9 cellular contexts compared by ENCODE assay signal in the genomic region with DNA sequence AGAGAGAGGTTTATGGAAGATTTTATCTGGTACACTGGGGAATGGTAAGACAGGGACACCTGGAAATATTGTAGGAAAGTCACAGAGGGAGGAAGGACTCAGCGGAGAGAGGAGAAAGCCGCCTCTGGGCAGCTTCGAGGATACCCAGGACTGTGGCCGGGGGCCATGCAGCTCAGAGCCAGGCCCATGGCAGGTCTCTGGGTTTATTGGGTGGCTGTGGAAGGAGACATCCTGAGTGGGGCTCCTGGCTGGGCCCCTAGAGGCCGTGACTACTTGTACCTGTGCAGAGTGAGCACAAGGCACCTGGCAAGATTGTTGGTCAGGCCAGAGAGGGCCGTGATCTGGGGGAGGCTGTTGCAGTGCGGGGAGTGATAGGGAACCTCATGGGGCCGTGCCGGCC. TPM values are rescaled to one million over a fixed set of nuclear protein-coding genes. Genes with fewer than 3 reads are reported as not detected.
DNase-seq lines count a peak whose midpoint lies in the region; TF ChIP-seq lines count a peak whose summit lies in the region.
"Had no signal": no experiment of that assay in that cellular context is flagged by ENCODE, and none has a peak within 500 bp of the region (broad histone marks: within the 10 kb centered on the region; RNA-seq: fewer than 3 reads in every experiment).

No MANE protein-coding gene starts in this region.

- peaks cover 52% of the 10 kb centered on the region for H3K4me1 Mint-ChIP-seq in chondrocyte (ENCODE audit: low read depth)
- H3K4me1 Mint-ChIP-seq in nephron = peaks cover 59% of the 10 kb centered on the region

- H3K36me3 Mint-ChIP-seq in chondrocyte (ENCODE audit: low read depth) (no peaks in the 10 kb centered on the region), nephron (ENCODE audit: low read depth) (no peaks in the 10 kb centered on the region)

- H3K79me2 ChIP-seq in Loucy (ENCODE audit: insufficient read depth, low read length) = peaks cover 82% of the 10 kb centered on the region

- H3K9me3 Mint-ChIP-seq in chondrocyte (ENCODE audit: low read depth) (no peaks in the 10 kb centered on the region), nephron (no peaks in the 10 kb centered on the region)

- H3K4me2 ChIP-seq in BLaER1 treated with 17β-estradiol and CSF1 and Interleukin-3, amounts not matched to agents 10 nM and 100 nM = peak overlapping the region; percentile 94 to 99 (median 96)
- peak overlapping the region; percentile 95 for H3K4me2 ChIP-seq in Loucy (ENCODE audit: low read depth, low read length, poor library complexity, severe bottlenecking)

- H3K27me3 Mint-ChIP-seq in chondrocyte (ENCODE audit: low read depth) = no peaks in the 10 kb centered on the region
- H3K27me3 Mint-ChIP-seq in nephron (ENCODE audit: low read depth) = no peaks in the 10 kb centered on the region

- H3F3A ChIP-seq in Loucy (ENCODE audit: low read depth) = no peaks in the 10 kb centered on the region

- H3K27me3 ChIP-seq in BLaER1 treated with 17β-estradiol and CSF1 and Interleukin-3, amounts not matched to agents 10 nM and 100 nM = no peaks in the 10 kb centered on the region
- H3K27me3 ChIP-seq in Loucy (ENCODE audit: insufficient read depth, low read length, poor library complexity, severe bottlenecking) = peaks cover 6% of the 10 kb centered on the region

- peaks cover 32 to 71% (median 65%) of the 10 kb centered on the region in 11 experiments for H3K36me3 ChIP-seq in BLaER1 treated with 17β-estradiol and CSF1 and Interleukin-3, amounts not matched to agents 10 nM and 100 nM
- H3K36me3 ChIP-seq in Loucy (ENCODE audit: insufficient read depth, low read length) = peaks cover 19% of the 10 kb centered on the region; the same call in 1 of the 2 replicates

- peak overlapping the region in 9 of 11 experiments; percentile 16 to 100 (median 100); a peak in 15 of 22 replicates for H3K27ac ChIP-seq in BLaER1 treated with 17β-estradiol and CSF1 and Interleukin-3, amounts not matched to agents 10 nM and 100 nM

- peak overlapping the region in 4 of 10 experiments; percentile 98 to 100 (median 100); a peak in 5 of 20 replicates for H3K4me3 ChIP-seq in BLaER1 treated with 17β-estradiol and CSF1 and Interleukin-3, amounts not matched to agents 10 nM and 100 nM
- peak overlapping the region; percentile 97 for H3K4me3 ChIP-seq in Loucy (ENCODE audit: low read length, poor library complexity, severe bottlenecking)

- H3K27ac Mint-ChIP-seq in chondrocyte (ENCODE audit: unreplicated experiment) = peak overlapping the region; percentile 81
- H3K27ac Mint-ChIP-seq in nephron = peak overlapping the region; percentile 8 to 53 (median 38)

- H4K20me1 ChIP-seq in BLaER1 treated with 17β-estradiol and CSF1 and Interleukin-3, amounts not matched to agents 10 nM and 100 nM = peaks cover 74 to 78% (median 75%) of the 10 kb centered on the region in 11 experiments
- peaks cover 73% of the 10 kb centered on the region for H4K20me1 ChIP-seq in Loucy (ENCODE audit: insufficient read depth, low read length, poor library complexity, severe bottlenecking)

- no peak for DNase-seq in chondrocyte (ENCODE audit: low spot score)
- DNase-seq in effector CD4-positive, alpha-beta T cell = no peak
- no peak for DNase-seq in A172 (ENCODE audit: low spot score)
- no peak for DNase-seq in anterior cingulate cortex (lab: John Stamatoyannopoulos, UW)
- DNase-seq in iPS-NIHi7 (ENCODE audit: extremely low spot score) = no peak
- DNase-seq: left colon had no signal

- H3K4me1 ChIP-seq in BLaER1 treated with 17β-estradiol and CSF1 and Interleukin-3, amounts not matched to agents 10 nM and 100 nM = peaks cover 50 to 81% (median 70%) of the 10 kb centered on the region in 10 experiments
- peaks cover 37% of the 10 kb centered on the region for H3K4me1 ChIP-seq in Loucy (ENCODE audit: insufficient read depth, low read length, poor library complexity, severe bottlenecking)

- H3K4me3 Mint-ChIP-seq in chondrocyte (ENCODE audit: unreplicated experiment) = no peak overlapping the region
- peak overlapping the region; percentile 96 to 97 (median 97) for H3K4me3 Mint-ChIP-seq in nephron

- peak overlapping the region; percentile 100; a peak in 21 of 22 replicates for H3K9ac ChIP-seq in BLaER1 treated with 17β-estradiol and CSF1 and Interleukin-3, amounts not matched to agents 10 nM and 100 nM
- peak overlapping the region; percentile 99 for H3K9ac ChIP-seq in Loucy (ENCODE audit: low read depth, low read length, poor library complexity, severe bottlenecking)

- no peak for TF ChIP-seq CTCF in Loucy (conservative IDR thresholded peaks at IDR 0.05; ENCODE audit: low read length)
- no peak for TF ChIP-seq CTCF in chondrocyte (IDR thresholded peaks at IDR 0.05)
- no peak for TF ChIP-seq CTCF in nephron (IDR thresholded peaks at IDR 0.05; ENCODE audit: unreplicated experiment in 3 of 3)

- H3K9me3 ChIP-seq in BLaER1 treated with 17β-estradiol and CSF1 and Interleukin-3, amounts not matched to agents 10 nM and 100 nM (replicated peaks in 1 of 11) = no peaks in the 10 kb centered on the region
- H3K9me3 ChIP-seq in Loucy (ENCODE audit: insufficient read depth, low read depth, low read length) = no peaks in the 10 kb centered on the region

- H2AFZ ChIP-seq in Loucy (ENCODE audit: low read length) = no peak overlapping the region

- H3K9me2 ChIP-seq in Loucy (replicated peaks; ENCODE audit: low read depth, low read length) = no peaks in the 10 kb centered on the region

RNA-seq across cellular contexts. Expression of a gene that starts 3.4 kb away (rescaled TPM):
- 81.1 to 88.0 TPM (median 82.5 TPM) in 3 replicates for total RNA-seq in chondrocyte
- total RNA-seq in A172 (2014; rRNA removed; shearing (Covaris generic)) = 84.8 and 110 TPM in 2 replicates

RNA-seq across cellular contexts. Expression of a gene that starts 9.4 kb away (rescaled TPM):
- 30.1 to 34.3 TPM (median 32.5 TPM) in 3 replicates for total RNA-seq in chondrocyte
- total RNA-seq in A172 (2014; rRNA removed; shearing (Covaris generic)) = 101 and 117 TPM in 2 replicates

RNA-seq across cellular contexts. Expression of a gene that starts 27.1 kb away (rescaled TPM):
- total RNA-seq in chondrocyte = 57.3 to 66.1 TPM (median 57.8 TPM) in 3 replicates
- 169 and 186 TPM in 2 replicates for total RNA-seq in A172 (2014; rRNA removed; shearing (Covaris generic))

RNA-seq across cellular contexts. Expression of a gene that starts 27.4 kb away (rescaled TPM):
- 614 to 734 TPM (median 636 TPM) in 3 replicates for total RNA-seq in chondrocyte
- total RNA-seq in A172 (2014; rRNA removed; shearing (Covaris generic)) = 2,554 and 2,923 TPM in 2 replicates

RNA-seq across cellular contexts. Expression of a gene that starts 39.1 kb away (rescaled TPM):
- 1.4 to 3.9 TPM (median 3.9 TPM) in 3 replicates for total RNA-seq in chondrocyte
- total RNA-seq in A172 (2014; rRNA removed; shearing (Covaris generic)) = 0.79 and 5.5 TPM in 2 replicates
